In genomic region chr13:64446372-64446771, GRCh38 we compare ENCODE assay signal across 9 cellular contexts.
DNase-seq lines count a peak whose midpoint lies in the region; ATAC-seq and TF ChIP-seq lines count a peak whose summit lies in the region.
"Had no signal": no experiment of that assay in that cellular context is flagged by ENCODE, and none has a peak within 500 bp of the region (broad histone marks: within the 10 kb centered on the region; RNA-seq: fewer than 3 reads in every experiment).

No MANE protein-coding gene starts in this region.

- no peak for DNase-seq in AG09309 (ENCODE audit: low read depth)
- DNase-seq in OCI-M1 (lab: John Stamatoyannopoulos, UW), result peak; percentile 35
- DNase-seq in epithelial cell of proximal tubule (ENCODE audit: low read depth), result peak; percentile 1
- no peak for DNase-seq in activated CD4-positive, alpha-beta T cell treated with anti-CD3 and anti-CD28 coated beads for 48 hours
- DNase-seq: NCI-H2107 had no signal

- no peak for ATAC-seq in GM18858 (IDR thresholded peaks at IDR 0.05; ENCODE audit: unreplicated experiment)
- ATAC-seq in HG03045 (IDR thresholded peaks at IDR 0.05; ENCODE audit: unreplicated experiment), result no peak
- ATAC-seq in GM21737 (IDR thresholded peaks at IDR 0.05; ENCODE audit: unreplicated experiment), result no peak

- TF ChIP-seq CTCF in AG09309 (IDR thresholded peaks at IDR 0.05; ENCODE audit: control insufficient read depth, insufficient read depth, low read depth, low read length, missing control alignments) (peak; percentile 38), GM12875 (IDR thresholded peaks at IDR 0.05; ENCODE audit: borderline replicate concordance, insufficient read depth, low read depth, low read length) (0 out of 2 replicates have a peak, but pooled peaks have one; percentile 1), epithelial cell of proximal tubule (conservative IDR thresholded peaks at IDR 0.05; ENCODE audit: low read depth, low read length) (peak; percentile 68)

- H3K4me3 ChIP-seq in AG09309 (ENCODE audit: control insufficient read depth, low read depth, low read length), result no peak overlapping the region
- no peak overlapping the region for H3K4me3 ChIP-seq in GM12875 (ENCODE audit: low read depth, low read length)
- H3K4me3 ChIP-seq in epithelial cell of proximal tubule (ENCODE audit: low read depth, low read length), result no peak overlapping the region

Comparison
In these comparisons a context has a peak if more than half of its experiments do, and no peak if none do; other contexts are left out.
1. DNase-seq: peak in OCI-M1 (single experiment) and epithelial cell of proximal tubule (single experiment); none in AG09309 (single experiment) and activated CD4-positive, alpha-beta T cell treated with anti-CD3 and anti-CD28 coated beads for 48 hours (single experiment).
2. CTCF ChIP-seq: peak in every context shown above with its lines; median percentile 68 in epithelial cell of proximal tubule; 38 in AG09309; 1 in GM12875.